ENCODE assay signal across 24 cellular contexts in genomic region chr1:117636637-117637425, GRCh38. TPM values are rescaled to one million over a fixed set of nuclear protein-coding genes. Genes with fewer than 3 reads are reported as not detected.
A peak's percentile ranks its signal among the peaks of the same experiment; 100 is the strongest.
DNase-seq lines count a peak whose midpoint lies in the region; ATAC-seq, FAIRE-seq and TF ChIP-seq lines count a peak whose summit lies in the region.
"Had no signal": no experiment of that assay in that cellular context is flagged by ENCODE, and none has a peak within 500 bp of the region (broad histone marks: within the 10 kb centered on the region; RNA-seq: fewer than 3 reads in every experiment).

No MANE protein-coding gene starts in this region.

- H3K27ac ChIP-seq in OCI-LY3 (ENCODE audit: low read length) (no peak overlapping the region), K562 (ENCODE audit: extremely low read depth, low read depth, low read length) (no peak overlapping the region)
- H3K27ac ChIP-seq: skin epidermis, tibial artery had no signal

- H4K20me1 ChIP-seq in OCI-LY3 (ENCODE audit: insufficient read depth, low read length): no peaks in the 10 kb centered on the region
- no peaks in the 10 kb centered on the region for H4K20me1 ChIP-seq in K562 (replicated peaks; ENCODE audit: control insufficient read depth, insufficient read depth, low read length)

- 45% methylated on average over 8 of the region's 8 CpGs for WGBS in K562 (ENCODE audit: insufficient coverage, low coverage, missing lambda C conversion rate)

- no TSS peak for BruUV-seq in K562 (replicated peaks; lab: Mats Ljungman, UMichigan)

- H3K9ac ChIP-seq in OCI-LY3 (ENCODE audit: low read length) (peak overlapping the region; percentile 23; the same call in 1 of the 2 replicates), K562 (ENCODE audit: insufficient read depth in 1 of 2, low read depth in 2 of 2, low read length in 2 of 2) (no peak overlapping the region)

- H3K27me3 Mint-ChIP-seq in activated CD4-positive, alpha-beta memory T cell treated with anti-CD3 and anti-CD28 coated beads, Interleukin-2, amount 10 ng/mL, durations not matched to agents 7 days and 5 days: no peaks in the 10 kb centered on the region
- H3K27me3 Mint-ChIP-seq in activated CD4-positive, alpha-beta memory T cell treated with anti-CD3 and anti-CD28 coated beads for 36 hours: peaks cover 5% of the 10 kb centered on the region

- H3K9me1 ChIP-seq in K562 (ENCODE audit: control insufficient read depth, insufficient read depth, low read length): no peaks in the 10 kb centered on the region

- no peaks in the 10 kb centered on the region for H3K36me3 ChIP-seq in OCI-LY3 (replicated peaks; ENCODE audit: low read depth, low read length)
- no peaks in the 10 kb centered on the region for H3K36me3 ChIP-seq in K562 (ENCODE audit: control insufficient read depth, insufficient read depth, low read length)
- H3K36me3 ChIP-seq: tibial artery had no signal

- TF ChIP-seq CTCF in OCI-LY3 (IDR thresholded peaks at IDR 0.05; ENCODE audit: low read depth, low read length) (no peak), K562 (IDR thresholded peaks at IDR 0.05 in 2 of 3, conservative IDR thresholded peaks at IDR 0.05 in 1 of 3; ENCODE audit: insufficient read depth in 2 of 3, low read depth in 1 of 3, low read length in 3 of 3) (peak in 1 of 3 experiments; percentile 21; a peak in 1 of 6 replicates)

- H3K4me1 Mint-ChIP-seq in activated CD4-positive, alpha-beta memory T cell treated with anti-CD3 and anti-CD28 coated beads, Interleukin-2, amount 10 ng/mL, durations not matched to agents 7 days and 5 days: peaks cover 36% of the 10 kb centered on the region
- peaks cover 23% of the 10 kb centered on the region for H3K4me1 Mint-ChIP-seq in activated CD4-positive, alpha-beta memory T cell treated with anti-CD3 and anti-CD28 coated beads for 36 hours (ENCODE audit: low read depth)
- peaks cover 48% of the 10 kb centered on the region for H3K4me1 Mint-ChIP-seq in stimulated activated effector memory CD8-positive, alpha-beta T cell treated with anti-CD3 and anti-CD28 coated beads, Interleukin-12 subunit alpha, Interleukin-12 subunit beta, amount 100 ng/mL, for 72 hours

- no peak overlapping the region for H3K27ac Mint-ChIP-seq in activated CD4-positive, alpha-beta memory T cell treated with anti-CD3 and anti-CD28 coated beads, Interleukin-2, amount 10 ng/mL, durations not matched to agents 7 days and 5 days
- no peak overlapping the region for H3K27ac Mint-ChIP-seq in activated CD4-positive, alpha-beta memory T cell treated with anti-CD3 and anti-CD28 coated beads for 36 hours
- H3K27ac Mint-ChIP-seq in stimulated activated effector memory CD8-positive, alpha-beta T cell treated with anti-CD3 and anti-CD28 coated beads, Interleukin-12 subunit alpha, Interleukin-12 subunit beta, amount 100 ng/mL, for 72 hours: peak overlapping the region; percentile 72

- ATAC-seq in K562: 0 out of 3 replicates have a peak, but pooled peaks have one; percentile 13
- no peak for ATAC-seq in stimulated activated effector memory CD8-positive, alpha-beta T cell treated with anti-CD3 and anti-CD28 coated beads, Interleukin-12 subunit alpha, Interleukin-12 subunit beta, amount 100 ng/mL, for 72 hours
- ATAC-seq: activated CD4-positive, CD25-positive, alpha-beta regulatory T cell treated with anti-CD3 and anti-CD28 coated beads, Interleukin-2, amount 50 U/mL, for 24 hours; SK-N-SH treated with all-trans-retinoic acid at 6 μM for 48 hours had no signal

- H3K4me3 Mint-ChIP-seq in activated CD4-positive, alpha-beta memory T cell treated with anti-CD3 and anti-CD28 coated beads, Interleukin-2, amount 10 ng/mL, durations not matched to agents 7 days and 5 days: no peak overlapping the region
- H3K4me3 Mint-ChIP-seq in activated CD4-positive, alpha-beta memory T cell treated with anti-CD3 and anti-CD28 coated beads for 36 hours: no peak overlapping the region
- no peak overlapping the region for H3K4me3 Mint-ChIP-seq in stimulated activated effector memory CD8-positive, alpha-beta T cell treated with anti-CD3 and anti-CD28 coated beads, Interleukin-12 subunit alpha, Interleukin-12 subunit beta, amount 100 ng/mL, for 72 hours
- H3K4me3 Mint-ChIP-seq: activated naive CD8-positive, alpha-beta T cell treated with anti-CD3 and anti-CD28 coated beads, Interleukin-2, amount 10 ng/mL, durations not matched to agents 7 days and 5 days had no signal

- H2AFZ ChIP-seq in OCI-LY3 (ENCODE audit: low read depth, low read length) (no peak overlapping the region), K562 (ENCODE audit: low read depth, low read length) (no peak overlapping the region)

- H3K27me3 ChIP-seq in OCI-LY3 (ENCODE audit: low read depth, low read length) (peaks cover 9% of the 10 kb centered on the region), K562 (ENCODE audit: control insufficient read depth in 2 of 2, insufficient read depth in 2 of 2, low read length in 2 of 2) (no peaks in the 10 kb centered on the region)
- H3K27me3 ChIP-seq: tibial artery had no signal

- H3K79me2 ChIP-seq in OCI-LY3 (ENCODE audit: low read length): no peaks in the 10 kb centered on the region
- H3K79me2 ChIP-seq in K562 (ENCODE audit: control insufficient read depth, insufficient read depth, low read length): no peaks in the 10 kb centered on the region

- intact Hi-C loops in activated CD4-positive, alpha-beta memory T cell treated with anti-CD3 and anti-CD28 coated beads for 36 hours (cut with micrococcal nuclease): no loop called here
- intact Hi-C loops in K562 (cut with micrococcal nuclease): no loop called here

- CTCF ChIA-PET in activated CD4-positive, alpha-beta memory T cell treated with anti-CD3 and anti-CD28 coated beads, Interleukin-2, amount 10 ng/mL, durations not matched to agents 7 days and 5 days (lab: Charles Lee): interaction anchor here (1.0 to 1.4 kb wide), 2 partner anchors 12 to 40 kb away, joined by 3 to 4 read pairs; no protein-coding TSS in a partner anchor
- CTCF ChIA-PET in activated CD4-positive, alpha-beta memory T cell treated with anti-CD3 and anti-CD28 coated beads for 36 hours (lab: Charles Lee): interaction anchor here (0.6 to 1.2 kb wide), 2 partner anchors 19 to 126 kb away, joined by 3 to 4 read pairs; no protein-coding TSS in a partner anchor
- CTCF ChIA-PET in K562 (lab: Yijun Ruan, JAX; ENCODE audit: low intra/inter-chr PET ratio): no interaction called here

- POLR2A ChIA-PET in activated CD4-positive, alpha-beta memory T cell treated with anti-CD3 and anti-CD28 coated beads, Interleukin-2, amount 10 ng/mL, durations not matched to agents 7 days and 5 days (lab: Charles Lee): interaction anchor here (1.2 to 1.4 kb wide), 3 partner anchors 9 to 31 kb away, joined by 3 read pairs; partner anchors contain the start of gene TENT5C
- POLR2A ChIA-PET in activated CD4-positive, alpha-beta memory T cell treated with anti-CD3 and anti-CD28 coated beads for 36 hours (lab: Charles Lee): no interaction called here
- POLR2A ChIA-PET in K562 (lab: Yijun Ruan, JAX): interaction anchor here (0.5 to 24.8 kb wide), 5 partner anchors 9 to 38 kb away, joined by 3 to 383 read pairs (median 4); partner anchors contain the start of gene TENT5C

- DNase-seq in activated CD4-positive, alpha-beta memory T cell treated with anti-CD3 and anti-CD28 coated beads, Interleukin-2, amount 10 ng/mL, durations not matched to agents 7 days and 5 days: peak; percentile 9
- no peak for DNase-seq in activated CD4-positive, alpha-beta memory T cell treated with anti-CD3 and anti-CD28 coated beads for 36 hours
- DNase-seq in K562 (ENCODE audit: extremely low read depth in 1 of 4, low spot score in 3 of 4) (no peak), NCI-H446 (lab: John Stamatoyannopoulos, UW) (no peak), GM03348 (ENCODE audit: low spot score) (no peak), cerebellar cortex (ENCODE audit: low spot score) (no peak)
- no peak for DNase-seq in stimulated activated effector memory CD8-positive, alpha-beta T cell treated with anti-CD3 and anti-CD28 coated beads, Interleukin-12 subunit alpha, Interleukin-12 subunit beta, amount 100 ng/mL, for 72 hours (ENCODE audit: low spot score in 2 of 2)
- DNase-seq: 8988T; activated effector memory CD4-positive, alpha-beta T cell treated with Interleukin-2 at 50 U/mL for 16 hours; activated naive CD8-positive, alpha-beta T cell treated with anti-CD3 and anti-CD28 coated beads, Interleukin-2, amount 10 ng/mL, durations not matched to agents 7 days and 5 days; AML-193; Calu3; kidney; NCI-H1436 treated with DMSO at 0.1 percent for 48 hours; NCI-H524; stimulated activated naive CD4-positive, alpha-beta T cell treated with Interleukin-2 at 50 U/mL for 16 hours; T-helper 9 cell; tibial artery had no signal

- peak overlapping the region; percentile 18; the same call in 1 of the 2 replicates for H3K4me3 ChIP-seq in OCI-LY3 (ENCODE audit: low read length)
- H3K4me3 ChIP-seq in K562: no peak overlapping the region
- H3K4me3 ChIP-seq: lung, skin epidermis, tibial artery had no signal

- no peaks in the 10 kb centered on the region for H3K9me3 Mint-ChIP-seq in activated CD4-positive, alpha-beta memory T cell treated with anti-CD3 and anti-CD28 coated beads, Interleukin-2, amount 10 ng/mL, durations not matched to agents 7 days and 5 days
- H3K9me3 Mint-ChIP-seq in activated CD4-positive, alpha-beta memory T cell treated with anti-CD3 and anti-CD28 coated beads for 36 hours: no peaks in the 10 kb centered on the region
- H3K9me3 Mint-ChIP-seq in stimulated activated effector memory CD8-positive, alpha-beta T cell treated with anti-CD3 and anti-CD28 coated beads, Interleukin-12 subunit alpha, Interleukin-12 subunit beta, amount 100 ng/mL, for 72 hours: no peaks in the 10 kb centered on the region
- H3K9me3 Mint-ChIP-seq: activated naive CD8-positive, alpha-beta T cell treated with anti-CD3 and anti-CD28 coated beads, Interleukin-2, amount 10 ng/mL, durations not matched to agents 7 days and 5 days had no signal

- FAIRE-seq in K562 (lab: Jason Lieb, UNC): no peak
- FAIRE-seq: H1, kidney had no signal

- TF ChIP-seq EP300 in K562 (IDR thresholded peaks at IDR 0.05; ENCODE audit: low read length): no peak

- in situ Hi-C loops in K562 (cut with MboI): no loop called here

- peaks cover 57% of the 10 kb centered on the region for H3K4me1 ChIP-seq in OCI-LY3 (ENCODE audit: low read length)
- H3K4me1 ChIP-seq in K562 (replicated peaks in 1 of 2; ENCODE audit: control insufficient read depth in 2 of 2, insufficient read depth in 2 of 2, low read length in 2 of 2): peaks cover 16 to 23% of the 10 kb centered on the region in 2 experiments; a peak in 4 of 5 replicates

- H3K36me3 Mint-ChIP-seq in activated CD4-positive, alpha-beta memory T cell treated with anti-CD3 and anti-CD28 coated beads, Interleukin-2, amount 10 ng/mL, durations not matched to agents 7 days and 5 days (ENCODE audit: low read depth): no peaks in the 10 kb centered on the region
- no peaks in the 10 kb centered on the region for H3K36me3 Mint-ChIP-seq in activated CD4-positive, alpha-beta memory T cell treated with anti-CD3 and anti-CD28 coated beads for 36 hours
- no peaks in the 10 kb centered on the region for H3K36me3 Mint-ChIP-seq in stimulated activated effector memory CD8-positive, alpha-beta T cell treated with anti-CD3 and anti-CD28 coated beads, Interleukin-12 subunit alpha, Interleukin-12 subunit beta, amount 100 ng/mL, for 72 hours
- H3K36me3 Mint-ChIP-seq: activated naive CD8-positive, alpha-beta T cell treated with anti-CD3 and anti-CD28 coated beads, Interleukin-2, amount 10 ng/mL, durations not matched to agents 7 days and 5 days had no signal

- no peak for TF ChIP-seq POLR2A in K562 (conservative IDR thresholded peaks at IDR 0.05)

- H3K4me2 ChIP-seq in OCI-LY3 (ENCODE audit: low read length) (peak overlapping the region; percentile 61), K562 (ENCODE audit: insufficient read depth, low read length) (no peak overlapping the region)

- 0 out of 4 replicates have a peak, but pooled peaks of 1 of the 2 experiments have one; percentile 11 for TF ChIP-seq RAD21 in K562 (CRISPR knock-in tag; conservative IDR thresholded peaks at IDR 0.05 in 1 of 2, IDR thresholded peaks at IDR 0.05 in 1 of 2)

- H3K9me3 ChIP-seq in OCI-LY3 (ENCODE audit: insufficient read depth, low read length) (no peaks in the 10 kb centered on the region), K562 (replicated peaks; ENCODE audit: control insufficient read depth, insufficient read depth, low read depth, low read length) (no peaks in the 10 kb centered on the region)
- H3K9me3 ChIP-seq: tibial artery had no signal

RNA-seq across cellular contexts. Expression of gene TENT5C, which starts 31.0 kb away (rescaled TPM):
- 10 to 100 TPM; 64.5 to 66.1 TPM for total RNA-seq in activated CD4-positive, alpha-beta memory T cell treated with anti-CD3 and anti-CD28 coated beads, Interleukin-2, amount 10 ng/mL, durations not matched to agents 7 days and 5 days
- 10 to 100 TPM; 13.8 to 14.0 TPM for total RNA-seq in activated CD4-positive, alpha-beta memory T cell treated with anti-CD3 and anti-CD28 coated beads for 36 hours
- total RNA-seq in K562 (2011; cell fraction: chromatin; rRNA removed; ENCODE audit: low replicate concordance): 12.1 and 13.3 TPM in 2 replicates
- total RNA-seq in K562 (2011; cell fraction: nucleolus; rRNA removed): 8.7 and 8.8 TPM in 2 replicates
- total RNA-seq in K562 (2011; cell fraction: nucleoplasm; rRNA removed): 11.4 and 17.1 TPM in 2 replicates
- 1.8 and 3.6 TPM in 2 replicates for total RNA-seq in K562 (2014; rRNA removed)
- 4.5 and 5.2 TPM in 2 replicates for total RNA-seq in K562 (2014; rRNA removed; fragmentation: Illumina TruSeq; extraction: Trizol)
- 2.5 and 2.8 TPM in 2 replicates for total RNA-seq in K562 (2015; rRNA removed; fragmentation: Illumina TruSeq; extraction: Trizol)
- 7.1 and 7.7 TPM in 2 replicates for total RNA-seq in K562 (2021)
- polyA plus RNA-seq in K562 (2011; rRNA removed): 7.7 and 8.2 TPM in 2 replicates
- 4.5 and 7.5 TPM in 2 replicates for polyA plus RNA-seq in K562 (2011; cell fraction: cytosol; rRNA removed)
- polyA plus RNA-seq in K562 (2011; cell fraction: nucleus; rRNA removed): 3.9 and 5.1 TPM in 2 replicates
- 2.4 and 3.7 TPM in 2 replicates for polyA plus RNA-seq in K562 (2012)
- polyA plus RNA-seq in K562 (2014; fragmentation: Illumina TruSeq; extraction: Trizol): 3.4 and 4.0 TPM in 2 replicates
- polyA plus RNA-seq in K562 (2014; fragmentation: Nextera tagmentation; extraction: Ambion mirVana): 1 to 10 TPM; 3.8 to 5.0 TPM
- polyA plus RNA-seq in K562 (2014; rRNA removed): 2.8 and 2.9 TPM in 2 replicates
- polyA minus RNA-seq in K562 (2011; rRNA and poly(A)+ RNA removed): 26.9 and 28.8 TPM in 2 replicates
- polyA minus RNA-seq in K562 (2011; cell fraction: cytosol; rRNA and poly(A)+ RNA removed): 11.0 and 11.5 TPM in 2 replicates
- polyA minus RNA-seq in K562 (2011; cell fraction: nucleus; rRNA and poly(A)+ RNA removed): 7.1 and 12.4 TPM in 2 replicates
